ENCODE assay signal across 21 cellular contexts in genomic region chr16:21190599-21190998, GRCh38. TPM values are rescaled to one million over a fixed set of nuclear protein-coding genes. Genes with fewer than 3 reads are reported as not detected.
DNase-seq lines count a peak whose midpoint lies in the region; ATAC-seq and TF ChIP-seq lines count a peak whose summit lies in the region.
"Had no signal": no experiment of that assay in that cellular context is flagged by ENCODE, and none has a peak within 500 bp of the region (broad histone marks: within the 10 kb centered on the region; RNA-seq: fewer than 3 reads in every experiment).

No MANE protein-coding gene starts in this region.

- POLR2A ChIA-PET in AG04449 (lab: Yijun Ruan, JAX): no interaction called here
- POLR2A ChIA-PET in naive thymus-derived CD8-positive, alpha-beta T cell (lab: Charles Lee): interaction anchor here (0.7 kb wide), 1 partner anchor 26 kb away, joined by 3 read pairs; no protein-coding TSS in a partner anchor

- no peak overlapping the region for H3K4me2 ChIP-seq in Karpas-422 (ENCODE audit: low read depth, low read length, poor library complexity, severe bottlenecking)

- CTCF ChIA-PET in AG04449 (lab: Yijun Ruan, JAX): interaction anchor here (1.3 to 4.9 kb wide), 5 partner anchors 9 to 110 kb away, joined by 4 to 44 read pairs (median 15); partner anchors contain the start of gene CRYM

- H3K4me3 Mint-ChIP-seq in activated naive CD8-positive, alpha-beta T cell treated with anti-CD3 and anti-CD28 coated beads, Interleukin-2, amount 50 U/mL, for 24 hours: no peak overlapping the region
- no peak overlapping the region for H3K4me3 Mint-ChIP-seq in naive thymus-derived CD8-positive, alpha-beta T cell
- H3K4me3 Mint-ChIP-seq: CD8-positive, alpha-beta memory T cell; T-cell had no signal

- no peaks in the 10 kb centered on the region for H3K79me2 ChIP-seq in Karpas-422 (ENCODE audit: low read length)

- no peak for TF ChIP-seq CTCF in AG04449 (IDR thresholded peaks at IDR 0.05; ENCODE audit: insufficient read depth, low read length, missing control alignments)
- no peak for TF ChIP-seq CTCF in fibroblast of the aortic adventitia (IDR thresholded peaks at IDR 0.05; ENCODE audit: insufficient read depth, low read length)

- no peak for ATAC-seq in activated naive CD8-positive, alpha-beta T cell treated with anti-CD3 and anti-CD28 coated beads, Interleukin-2, amount 50 U/mL, for 24 hours
- ATAC-seq in naive thymus-derived CD8-positive, alpha-beta T cell: no peak
- ATAC-seq: T-cell had no signal

- peaks cover 20% of the 10 kb centered on the region for H3K4me1 Mint-ChIP-seq in activated naive CD8-positive, alpha-beta T cell treated with anti-CD3 and anti-CD28 coated beads, Interleukin-2, amount 50 U/mL, for 24 hours
- H3K4me1 Mint-ChIP-seq in naive thymus-derived CD8-positive, alpha-beta T cell: peaks cover 0 to 6% (median 3%) of the 10 kb centered on the region in 4 donors

- H3K27me3 Mint-ChIP-seq in activated naive CD8-positive, alpha-beta T cell treated with anti-CD3 and anti-CD28 coated beads, Interleukin-2, amount 50 U/mL, for 24 hours: peaks cover 21% of the 10 kb centered on the region
- peaks cover 0 to 29% (median 17%) of the 10 kb centered on the region in 5 donors for H3K27me3 Mint-ChIP-seq in naive thymus-derived CD8-positive, alpha-beta T cell

- DNase-seq in AG04449 (ENCODE audit: low read depth, low spot score): peak; percentile 26
- peak; percentile 60 for DNase-seq in GM04503 (ENCODE audit: low read depth)
- peak; percentile 18 for DNase-seq in SK-N-MC (ENCODE audit: low read depth, low spot score)
- peak; percentile 67 for DNase-seq in fibroblast of the aortic adventitia (ENCODE audit: low read depth)
- no peak for DNase-seq in activated naive CD8-positive, alpha-beta T cell treated with anti-CD3 and anti-CD28 coated beads, Interleukin-2, amount 50 U/mL, for 24 hours
- no peak for DNase-seq in HuH-7.5 (ENCODE audit: low spot score)
- DNase-seq in naive thymus-derived CD8-positive, alpha-beta T cell: no peak
- DNase-seq in Karpas-422: no peak
- DNase-seq: BE2C; CD8-positive, alpha-beta memory T cell; H7; MV-4-11; NCI-H1417 treated with DMSO at 0.1 percent for 48 hours; NCI-H2029 treated with DMSO at 0.1 percent for 48 hours; NCI-H524; SJCRH30; T-cell had no signal

- H3K9me2 ChIP-seq in Karpas-422 (replicated peaks; ENCODE audit: insufficient read depth, low read length): no peaks in the 10 kb centered on the region

- no peak overlapping the region for H2AFZ ChIP-seq in Karpas-422 (ENCODE audit: low read length)

- no peaks in the 10 kb centered on the region for H3K9me3 ChIP-seq in SK-N-MC (ENCODE audit: low read depth, low read length)
- H3K9me3 ChIP-seq in Karpas-422 (ENCODE audit: low read length): no peaks in the 10 kb centered on the region
- H3K9me3 ChIP-seq: BE2C, SJCRH30 had no signal

- H3K27ac ChIP-seq in SK-N-MC (no peak overlapping the region), Karpas-422 (ENCODE audit: low read length) (no peak overlapping the region)
- H3K27ac ChIP-seq: RWPE1, SJCRH30 had no signal

- H3K27ac Mint-ChIP-seq in activated naive CD8-positive, alpha-beta T cell treated with anti-CD3 and anti-CD28 coated beads, Interleukin-2, amount 50 U/mL, for 24 hours: no peak overlapping the region
- H3K27ac Mint-ChIP-seq in naive thymus-derived CD8-positive, alpha-beta T cell: no peak overlapping the region
- H3K27ac Mint-ChIP-seq: CD8-positive, alpha-beta memory T cell; T-cell had no signal

- peaks cover 2% of the 10 kb centered on the region for H3K36me3 Mint-ChIP-seq in activated naive CD8-positive, alpha-beta T cell treated with anti-CD3 and anti-CD28 coated beads, Interleukin-2, amount 50 U/mL, for 24 hours (ENCODE audit: low read depth)
- H3K36me3 Mint-ChIP-seq in naive thymus-derived CD8-positive, alpha-beta T cell: peaks cover 0 to 6% (median 0%) of the 10 kb centered on the region in 3 donors
- H3K36me3 Mint-ChIP-seq: CD8-positive, alpha-beta memory T cell; T-cell had no signal

- H3K9me3 Mint-ChIP-seq in activated naive CD8-positive, alpha-beta T cell treated with anti-CD3 and anti-CD28 coated beads, Interleukin-2, amount 50 U/mL, for 24 hours: no peaks in the 10 kb centered on the region
- peaks cover 0 to 6% (median 0%) of the 10 kb centered on the region in 9 donors for H3K9me3 Mint-ChIP-seq in naive thymus-derived CD8-positive, alpha-beta T cell

- H3K36me3 ChIP-seq in SK-N-MC (ENCODE audit: insufficient read depth, low read length) (no peaks in the 10 kb centered on the region), Karpas-422 (ENCODE audit: insufficient read depth, low read length) (no peaks in the 10 kb centered on the region)
- H3K36me3 ChIP-seq: BE2C, SJCRH30 had no signal

- H4K20me1 ChIP-seq in Karpas-422 (ENCODE audit: insufficient read depth, low read depth, low read length): no peaks in the 10 kb centered on the region

- H3K4me1 ChIP-seq in Karpas-422 (ENCODE audit: low read length): peaks cover 8% of the 10 kb centered on the region
- H3K4me1 ChIP-seq: BE2C, SJCRH30 had no signal

- 0 out of 2 replicates have a peak, but pooled peaks cover 3% of the 10 kb centered on the region for H3K27me3 ChIP-seq in Karpas-422 (ENCODE audit: low read length)
- H3K27me3 ChIP-seq: SJCRH30 had no signal

- no peak overlapping the region for H3K9ac ChIP-seq in SK-N-MC (ENCODE audit: insufficient read length)
- no peak overlapping the region for H3K9ac ChIP-seq in Karpas-422 (ENCODE audit: low read length)

- H3K4me3 ChIP-seq in AG04449 (ENCODE audit: low read depth, low read length) (no peak overlapping the region), SK-N-MC (no peak overlapping the region), fibroblast of the aortic adventitia (ENCODE audit: low read depth, low read length) (no peak overlapping the region), Karpas-422 (ENCODE audit: low read length) (no peak overlapping the region)
- H3K4me3 ChIP-seq: SJCRH30 had no signal

RNA-seq across cellular contexts. Expression of gene ZP2, which starts 20.8 kb away (rescaled TPM):
- not detected in 2 replicates for total RNA-seq in fibroblast of the aortic adventitia (ENCODE audit: low replicate concordance)
- total RNA-seq in naive thymus-derived CD8-positive, alpha-beta T cell: not detected
- polyA plus RNA-seq in naive thymus-derived CD8-positive, alpha-beta T cell: not detected
- not detected in 2 replicates for total RNA-seq in Karpas-422 (2014; rRNA removed; shearing (Covaris generic); ENCODE audit: low replicate concordance)
- total RNA-seq: A172; CD8-positive, alpha-beta memory T cell; Daoy; H7; OCI-LY7; SJCRH30; T-cell had no signal
- polyA plus RNA-seq: CD8-positive, alpha-beta memory T cell had no signal

RNA-seq across cellular contexts. Expression of gene LDAF1, which starts 32.1 kb away (rescaled TPM):
- 73.6 and 83.0 TPM in 2 replicates for total RNA-seq in fibroblast of the aortic adventitia (ENCODE audit: low replicate concordance)
- total RNA-seq in naive thymus-derived CD8-positive, alpha-beta T cell: 10 to 100 TPM in 1 of 2 experiments, 1 to 10 TPM in 1; 8.3 to 10.6 TPM
- 10 to 100 TPM; 13.1 to 16.7 (median 16.4) TPM for polyA plus RNA-seq in naive thymus-derived CD8-positive, alpha-beta T cell
- 40.5 and 48.3 TPM in 2 replicates for total RNA-seq in Karpas-422 (2014; rRNA removed; shearing (Covaris generic); ENCODE audit: low replicate concordance)

RNA-seq across cellular contexts. Expression of gene DNAH3, which starts 40.0 kb away (rescaled TPM):
- total RNA-seq in fibroblast of the aortic adventitia (ENCODE audit: low replicate concordance): not detected in 2 replicates
- total RNA-seq in naive thymus-derived CD8-positive, alpha-beta T cell: not detected
- polyA plus RNA-seq in naive thymus-derived CD8-positive, alpha-beta T cell: not detected
- total RNA-seq in Karpas-422 (2014; rRNA removed; shearing (Covaris generic); ENCODE audit: low replicate concordance): not detected in 2 replicates
- total RNA-seq: A172; CD8-positive, alpha-beta memory T cell; OCI-LY7; SJCRH30; T-cell had no signal
- polyA plus RNA-seq: CD8-positive, alpha-beta memory T cell had no signal

RNA-seq across cellular contexts. Expression of gene ANKS4B, which starts 42.9 kb away (rescaled TPM):
- total RNA-seq in fibroblast of the aortic adventitia (ENCODE audit: low replicate concordance): not detected in 2 replicates
- total RNA-seq in naive thymus-derived CD8-positive, alpha-beta T cell: not detected
- polyA plus RNA-seq in naive thymus-derived CD8-positive, alpha-beta T cell: not detected
- not detected in 2 replicates for total RNA-seq in Karpas-422 (2014; rRNA removed; shearing (Covaris generic); ENCODE audit: low replicate concordance)
- total RNA-seq: A172; CD8-positive, alpha-beta memory T cell; Daoy; H7; OCI-LY7 had no signal
- polyA plus RNA-seq: CD8-positive, alpha-beta memory T cell had no signal

Comparison
In these comparisons a context has a peak if more than half of its experiments do, and no peak if none do; other contexts are left out.
1. DNase-seq: peak in AG04449 (single experiment), GM04503 (single experiment), SK-N-MC (single experiment) and fibroblast of the aortic adventitia (single experiment); none in activated naive CD8-positive, alpha-beta T cell treated with anti-CD3 and anti-CD28 coated beads, Interleukin-2, amount 50 U/mL, for 24 hours (single experiment), HuH-7.5 (single experiment), naive thymus-derived CD8-positive, alpha-beta T cell (0 of 10) and Karpas-422 (single experiment).